In the genomic region with DNA sequence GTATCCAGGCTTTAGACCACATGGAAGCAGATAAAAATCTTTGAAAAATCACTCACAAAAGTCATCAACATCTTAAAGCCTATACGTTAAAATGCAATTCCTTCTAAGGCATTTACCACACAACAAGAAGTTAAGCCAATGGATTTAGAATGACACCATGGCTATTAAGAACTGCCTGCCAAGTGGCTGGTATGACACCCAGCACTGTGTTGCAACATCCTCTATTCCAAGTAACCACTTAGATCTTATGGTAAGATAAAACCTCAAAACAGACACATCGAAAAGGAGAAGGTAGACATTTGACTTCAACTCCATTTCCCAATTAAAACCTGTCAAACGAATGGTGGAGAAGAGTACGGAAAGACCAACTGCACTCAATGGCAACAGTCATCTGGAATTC, we compare ENCODE assay signal across 1 cellular context.
TF ChIP-seq lines count a peak whose summit lies in the region.

No MANE protein-coding gene starts in this region.

TF ChIP-seq in WTC11, 78 proteins besides CTCF, POLR2A, EP300 and RAD21:
- no peak for TF ChIP-seq CREM (CRISPR knock-in tag; IDR thresholded peaks at IDR 0.05)
- no peak for TF ChIP-seq CBFB (CRISPR knock-in tag; IDR thresholded peaks at IDR 0.05; ENCODE audit: low read depth)
- no peak for TF ChIP-seq ATF1 (CRISPR knock-in tag; IDR thresholded peaks at IDR 0.05)
- TF ChIP-seq ZNF396 (CRISPR knock-in tag; IDR thresholded peaks at IDR 0.05; ENCODE audit: borderline replicate concordance), result no peak
- TF ChIP-seq, protein P1, sequence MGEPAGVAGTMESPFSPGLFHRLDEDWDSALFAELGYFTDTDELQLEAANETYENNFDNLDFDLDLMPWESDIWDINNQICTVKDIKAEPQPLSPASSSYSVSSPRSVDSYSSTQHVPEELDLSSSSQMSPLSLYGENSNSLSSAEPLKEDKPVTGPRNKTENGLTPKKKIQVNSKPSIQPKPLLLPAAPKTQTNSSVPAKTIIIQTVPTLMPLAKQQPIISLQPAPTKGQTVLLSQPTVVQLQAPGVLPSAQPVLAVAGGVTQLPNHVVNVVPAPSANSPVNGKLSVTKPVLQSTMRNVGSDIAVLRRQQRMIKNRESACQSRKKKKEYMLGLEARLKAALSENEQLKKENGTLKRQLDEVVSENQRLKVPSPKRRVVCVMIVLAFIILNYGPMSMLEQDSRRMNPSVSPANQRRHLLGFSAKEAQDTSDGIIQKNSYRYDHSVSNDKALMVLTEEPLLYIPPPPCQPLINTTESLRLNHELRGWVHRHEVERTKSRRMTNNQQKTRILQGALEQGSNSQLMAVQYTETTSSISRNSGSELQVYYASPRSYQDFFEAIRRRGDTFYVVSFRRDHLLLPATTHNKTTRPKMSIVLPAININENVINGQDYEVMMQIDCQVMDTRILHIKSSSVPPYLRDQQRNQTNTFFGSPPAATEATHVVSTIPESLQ (CRISPR knock-in tag; IDR thresholded peaks at IDR 0.05), result no peak
- TF ChIP-seq, protein P2, sequence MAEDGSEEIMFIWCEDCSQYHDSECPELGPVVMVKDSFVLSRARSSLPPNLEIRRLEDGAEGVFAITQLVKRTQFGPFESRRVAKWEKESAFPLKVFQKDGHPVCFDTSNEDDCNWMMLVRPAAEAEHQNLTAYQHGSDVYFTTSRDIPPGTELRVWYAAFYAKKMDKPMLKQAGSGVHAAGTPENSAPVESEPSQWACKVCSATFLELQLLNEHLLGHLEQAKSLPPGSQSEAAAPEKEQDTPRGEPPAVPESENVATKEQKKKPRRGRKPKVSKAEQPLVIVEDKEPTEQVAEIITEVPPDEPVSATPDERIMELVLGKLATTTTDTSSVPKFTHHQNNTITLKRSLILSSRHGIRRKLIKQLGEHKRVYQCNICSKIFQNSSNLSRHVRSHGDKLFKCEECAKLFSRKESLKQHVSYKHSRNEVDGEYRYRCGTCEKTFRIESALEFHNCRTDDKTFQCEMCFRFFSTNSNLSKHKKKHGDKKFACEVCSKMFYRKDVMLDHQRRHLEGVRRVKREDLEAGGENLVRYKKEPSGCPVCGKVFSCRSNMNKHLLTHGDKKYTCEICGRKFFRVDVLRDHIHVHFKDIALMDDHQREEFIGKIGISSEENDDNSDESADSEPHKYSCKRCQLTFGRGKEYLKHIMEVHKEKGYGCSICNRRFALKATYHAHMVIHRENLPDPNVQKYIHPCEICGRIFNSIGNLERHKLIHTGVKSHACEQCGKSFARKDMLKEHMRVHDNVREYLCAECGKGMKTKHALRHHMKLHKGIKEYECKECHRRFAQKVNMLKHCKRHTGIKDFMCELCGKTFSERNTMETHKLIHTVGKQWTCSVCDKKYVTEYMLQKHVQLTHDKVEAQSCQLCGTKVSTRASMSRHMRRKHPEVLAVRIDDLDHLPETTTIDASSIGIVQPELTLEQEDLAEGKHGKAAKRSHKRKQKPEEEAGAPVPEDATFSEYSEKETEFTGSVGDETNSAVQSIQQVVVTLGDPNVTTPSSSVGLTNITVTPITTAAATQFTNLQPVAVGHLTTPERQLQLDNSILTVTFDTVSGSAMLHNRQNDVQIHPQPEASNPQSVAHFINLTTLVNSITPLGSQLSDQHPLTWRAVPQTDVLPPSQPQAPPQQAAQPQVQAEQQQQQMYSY (CRISPR knock-in tag; IDR thresholded peaks at IDR 0.05), result no peak
- no peak for TF ChIP-seq RORB (CRISPR knock-in tag; IDR thresholded peaks at IDR 0.05)
- TF ChIP-seq ZNF317 (CRISPR knock-in tag; IDR thresholded peaks at IDR 0.05; ENCODE audit: borderline replicate concordance, low read depth), result no peak
- TF ChIP-seq, protein P3, sequence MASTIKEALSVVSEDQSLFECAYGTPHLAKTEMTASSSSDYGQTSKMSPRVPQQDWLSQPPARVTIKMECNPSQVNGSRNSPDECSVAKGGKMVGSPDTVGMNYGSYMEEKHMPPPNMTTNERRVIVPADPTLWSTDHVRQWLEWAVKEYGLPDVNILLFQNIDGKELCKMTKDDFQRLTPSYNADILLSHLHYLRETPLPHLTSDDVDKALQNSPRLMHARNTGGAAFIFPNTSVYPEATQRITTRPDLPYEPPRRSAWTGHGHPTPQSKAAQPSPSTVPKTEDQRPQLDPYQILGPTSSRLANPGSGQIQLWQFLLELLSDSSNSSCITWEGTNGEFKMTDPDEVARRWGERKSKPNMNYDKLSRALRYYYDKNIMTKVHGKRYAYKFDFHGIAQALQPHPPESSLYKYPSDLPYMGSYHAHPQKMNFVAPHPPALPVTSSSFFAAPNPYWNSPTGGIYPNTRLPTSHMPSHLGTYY (CRISPR knock-in tag; IDR thresholded peaks at IDR 0.05), result no peak
- TF ChIP-seq GRHL2 (CRISPR knock-in tag; IDR thresholded peaks at IDR 0.05; ENCODE audit: insufficient replicate concordance, severe bottlenecking), result no peak
- no peak for TF ChIP-seq PRRX2 (CRISPR knock-in tag; IDR thresholded peaks at IDR 0.05)
TF ChIP-seq in WTC11: peak in this region for 0.
